Comparison of ENCODE assay signal across 20 cellular contexts in genomic region chr10:77387247-77387646, GRCh38.
A peak's percentile ranks its signal among the peaks of the same experiment; 100 is the strongest.
DNase-seq lines count a peak whose midpoint lies in the region; ATAC-seq, FAIRE-seq and TF ChIP-seq lines count a peak whose summit lies in the region.
"Had no signal": no experiment of that assay in that cellular context is flagged by ENCODE, and none has a peak within 500 bp of the region (broad histone marks: within the 10 kb centered on the region; RNA-seq: fewer than 3 reads in every experiment).

No MANE protein-coding gene starts in this region.

- H3K4me3 ChIP-seq in IMR-90 (ENCODE audit: insufficient read depth, low read depth, low read length) (no peak overlapping the region), GM12878 (no peak overlapping the region), mesenchymal stem cell (ENCODE audit: insufficient read depth in 1 of 2, low read depth in 1 of 2, low read length in 2 of 2) (no peak overlapping the region), stomach smooth muscle (ENCODE audit: low read length in 2 of 2) (no peak overlapping the region), H7 (ENCODE audit: insufficient read depth, low read depth, low read length) (no peak overlapping the region)
- H3K4me3 ChIP-seq: cardiac muscle cell had no signal

- in situ Hi-C loops in IMR-90 (cut with MboI; ENCODE audit: low sequenced_read_pairs) = no loop called here
- in situ Hi-C loops in GM12878 (cut with MboI) = no loop called here

- H3K9me3 ChIP-seq in IMR-90 (ENCODE audit: control insufficient read depth, insufficient read depth, low read length) (no peaks in the 10 kb centered on the region), GM12878 (replicated peaks; ENCODE audit: control insufficient read depth, insufficient read depth, low read length) (no peaks in the 10 kb centered on the region), mesenchymal stem cell (ENCODE audit: control insufficient read depth, low read length) (no peaks in the 10 kb centered on the region), stomach smooth muscle (ENCODE audit: control insufficient read depth in 2 of 2, low read length in 2 of 2) (no peaks in the 10 kb centered on the region)

- peaks cover 16% of the 10 kb centered on the region for H3K4me1 ChIP-seq in IMR-90 (ENCODE audit: control insufficient read depth, insufficient read depth, low read length)
- H3K4me1 ChIP-seq in GM12878 (ENCODE audit: control insufficient read depth, insufficient read depth, low read length) = no peaks in the 10 kb centered on the region
- H3K4me1 ChIP-seq in mesenchymal stem cell (ENCODE audit: control insufficient read depth, insufficient read depth, low read depth, low read length) = peaks cover 15% of the 10 kb centered on the region
- peaks cover 51% of the 10 kb centered on the region for H3K4me1 ChIP-seq in stomach smooth muscle (ENCODE audit: control insufficient read depth, insufficient read depth, low read length)

- H4K20me1 ChIP-seq in IMR-90 (ENCODE audit: insufficient read depth, low read length) (0 out of 2 replicates have a peak, but pooled peaks cover under 1% of the 10 kb centered on the region), GM12878 (ENCODE audit: control insufficient read depth, insufficient read depth) (no peaks in the 10 kb centered on the region)

- no peak for TF ChIP-seq POLR2A in IMR-90 (IDR thresholded peaks at IDR 0.05; ENCODE audit: low read depth, low read length)
- TF ChIP-seq POLR2A in GM12878 (IDR thresholded peaks at IDR 0.05; ENCODE audit: low read depth, low read length) = no peak

- peak overlapping the region; percentile 60 to 71 for H4K8ac ChIP-seq in IMR-90 (ENCODE audit: low read depth in 2 of 2, low read length in 2 of 2)
- no peak overlapping the region for H4K8ac ChIP-seq in mesenchymal stem cell (ENCODE audit: low read length)

- H3K18ac ChIP-seq in IMR-90 (ENCODE audit: low read depth, low read length) = peak overlapping the region; percentile 58; the same call in 1 of the 2 replicates
- peak overlapping the region in 1 of 2 experiments; percentile 29 for H3K18ac ChIP-seq in mesenchymal stem cell (ENCODE audit: low read depth in 1 of 2, low read length in 2 of 2)

- dilution Hi-C loops in IMR-90 (cut with HindIII; ENCODE audit: low sequenced_read_pairs, unreplicated experiment) = no loop called here

- TF ChIP-seq EP300 in GM12878 (IDR thresholded peaks at IDR 0.05; ENCODE audit: borderline replicate concordance in 1 of 2, control insufficient read depth in 1 of 2, low read depth in 2 of 2, low read length in 2 of 2) = no peak

- H3K79me1 ChIP-seq in IMR-90 (ENCODE audit: low read depth in 1 of 2, low read length in 2 of 2) = peaks cover 0 to 25% of the 10 kb centered on the region in 2 experiments; a peak in 2 of 4 replicates
- H3K79me1 ChIP-seq in mesenchymal stem cell (replicated peaks; ENCODE audit: low read length, poor library complexity, severe bottlenecking) = peaks cover 11% of the 10 kb centered on the region

- H3K9me1 ChIP-seq in IMR-90 (ENCODE audit: insufficient read depth, low read length) = peaks cover 20% of the 10 kb centered on the region

- POLR2A ChIA-PET in IMR-90 (lab: Charles Lee; ENCODE audit: unreplicated experiment) = no interaction called here
- POLR2A ChIA-PET in GM12878 (lab: Charles Lee) = interaction anchor here (0.6 to 1.3 kb wide), 3 partner anchors 71 to 204 kb away, joined by 3 to 4 read pairs (median 3); no protein-coding TSS in a partner anchor

- H2BK20ac ChIP-seq in IMR-90 (ENCODE audit: low read depth, low read length) = peak overlapping the region; percentile 68

- DNase-seq in IMR-90 (no peak), GM12878 (ENCODE audit: low read depth, low spot score) (no peak), mesenchymal stem cell (no peak), NCI-H2227 treated with DMSO at 0.1 percent for 48 hours (lab: John Stamatoyannopoulos, UW) (no peak), H7 (no peak)
- no peak for DNase-seq in stimulated activated CD4-positive, alpha-beta T cell treated with anti-CD3 and anti-CD28 coated beads, Interleukin-4, amount 100 ng/mL, for 24 hours
- DNase-seq: activated CD4-positive, alpha-beta T cell treated with anti-CD3 and anti-CD28 coated beads, Interleukin-2, amount 10 ng/mL, durations not matched to agents 24 days and 14 days; activated naive CD4-positive, alpha-beta T cell treated with Interleukin-2 at 50 U/mL for 16 hours; effector CD8-positive, alpha-beta T cell; NCI-H1105 treated with DMSO at 0.1 percent for 48 hours; NCI-H748 treated with DMSO at 0.1 percent for 48 hours; small intestine had no signal

- H2BK12ac ChIP-seq in mesenchymal stem cell (ENCODE audit: low read length in 2 of 2) = no peak overlapping the region

- no peaks in the 10 kb centered on the region for H3K79me2 ChIP-seq in GM12878 (ENCODE audit: control insufficient read depth, insufficient read depth, low read length)

- H4K91ac ChIP-seq in IMR-90 (ENCODE audit: insufficient read depth, low read depth, low read length) (peak overlapping the region; percentile 54), mesenchymal stem cell (ENCODE audit: low read length) (no peak overlapping the region)

- H2BK120ac ChIP-seq in IMR-90 (ENCODE audit: low read depth, low read length) = peak overlapping the region; percentile 44
- H2BK120ac ChIP-seq in mesenchymal stem cell (ENCODE audit: low read depth, low read length) = no peak overlapping the region

- RAD21 ChIA-PET in GM12878 (lab: Charles Lee; ENCODE audit: unreplicated experiment) = interaction anchor here (0.7 to 2.3 kb wide), 9 partner anchors 28 to 324 kb away, joined by 3 to 13 read pairs (median 3); no protein-coding TSS in a partner anchor

- H3K27ac ChIP-seq in IMR-90 (ENCODE audit: insufficient read depth, low read length) (no peak overlapping the region), GM12878 (ENCODE audit: control insufficient read depth, insufficient read depth) (no peak overlapping the region), mesenchymal stem cell (ENCODE audit: low read length, poor library complexity, severe bottlenecking) (peak overlapping the region; percentile 51), stomach smooth muscle (ENCODE audit: low read length) (peak overlapping the region; percentile 75)
- H3K27ac ChIP-seq: cardiac muscle cell, HL-60, KMS-11 had no signal

- TF ChIP-seq RAD21 in IMR-90 (IDR thresholded peaks at IDR 0.05; ENCODE audit: low read length) (no peak), GM12878 (IDR thresholded peaks at IDR 0.05; ENCODE audit: insufficient read depth, low read depth, low read length) (no peak)

- SMC1A ChIA-PET in GM12878 (lab: Charles Lee; ENCODE audit: uncharacterized antibody, unreplicated experiment) = interaction anchor here (0.6 to 11.0 kb wide), 17 partner anchors 10 to 327 kb away, joined by 3 to 170 read pairs (median 3); partner anchors contain the start of gene KCNMA1

- no peaks in the 10 kb centered on the region for H3K36me3 ChIP-seq in IMR-90 (ENCODE audit: control insufficient read depth, insufficient read depth, low read length)
- no peaks in the 10 kb centered on the region for H3K36me3 ChIP-seq in GM12878 (ENCODE audit: control insufficient read depth in 2 of 2, insufficient read depth in 2 of 2, low read length in 1 of 2)
- no peaks in the 10 kb centered on the region for H3K36me3 ChIP-seq in mesenchymal stem cell (ENCODE audit: control insufficient read depth in 1 of 2, insufficient read depth in 2 of 2, low read depth in 1 of 2, low read length in 2 of 2)
- no peaks in the 10 kb centered on the region for H3K36me3 ChIP-seq in stomach smooth muscle (ENCODE audit: control insufficient read depth in 2 of 2, insufficient read depth in 2 of 2, low read length in 2 of 2)
- H3K36me3 ChIP-seq in H7 (replicated peaks; ENCODE audit: control insufficient read depth, insufficient read depth, low read length) = no peaks in the 10 kb centered on the region
- H3K36me3 ChIP-seq: cardiac muscle cell had no signal

- CTCF ChIA-PET in IMR-90 (lab: Yijun Ruan, JAX) = interaction anchor here (1.6 kb wide), 1 partner anchor 13 kb away, joined by 5 read pairs; no protein-coding TSS in a partner anchor
- CTCF ChIA-PET in GM12878 (lab: Yijun Ruan, JAX) = interaction anchor here (1.2 to 11.2 kb wide), 8 partner anchors 9 to 325 kb away, joined by 3 to 93 read pairs (median 8); no protein-coding TSS in a partner anchor

- H2AFZ ChIP-seq in IMR-90 (replicated peaks; ENCODE audit: low read length, poor library complexity) (peak overlapping the region; percentile 4), GM12878 (ENCODE audit: control insufficient read depth, low read depth, low read length) (no peak overlapping the region), mesenchymal stem cell (ENCODE audit: low read depth, low read length) (no peak overlapping the region)

- H3K27me3 ChIP-seq in IMR-90 (ENCODE audit: control insufficient read depth, insufficient read depth, low read length) (no peaks in the 10 kb centered on the region), GM12878 (replicated peaks in 1 of 2; ENCODE audit: control insufficient read depth in 2 of 2, insufficient read depth in 2 of 2, low read length in 1 of 2) (no peaks in the 10 kb centered on the region; a peak in 1 of 4 replicates), mesenchymal stem cell (ENCODE audit: control insufficient read depth in 1 of 2, insufficient read depth in 1 of 2, low read length in 2 of 2) (no peaks in the 10 kb centered on the region), stomach smooth muscle (ENCODE audit: control insufficient read depth in 1 of 2, insufficient read depth in 2 of 2, low read length in 2 of 2) (no peaks in the 10 kb centered on the region), H7 (ENCODE audit: control insufficient read depth, insufficient read depth, low read length) (no peaks in the 10 kb centered on the region)

- H2BK15ac ChIP-seq in IMR-90 (ENCODE audit: low read depth, low read length) (peak overlapping the region; percentile 95), mesenchymal stem cell (ENCODE audit: low read depth, poor library complexity, severe bottlenecking) (no peak overlapping the region)

- peak overlapping the region; percentile 4; the same call in 1 of the 2 replicates for H3K23ac ChIP-seq in IMR-90 (ENCODE audit: low read depth, low read length)
- no peak overlapping the region for H3K23ac ChIP-seq in mesenchymal stem cell (ENCODE audit: low read length in 2 of 2)

- H3K56ac ChIP-seq in IMR-90 (ENCODE audit: extremely low read depth, insufficient read depth, low read length) = peak overlapping the region; percentile 27; the same call in 1 of the 2 replicates

- FAIRE-seq in GM12878 (lab: Jason Lieb, UNC) = no peak
- FAIRE-seq: H1, small intestine, TTC549 had no signal

- H2AK5ac ChIP-seq in IMR-90 (ENCODE audit: low read depth, low read length) (peak overlapping the region; percentile 87), mesenchymal stem cell (ENCODE audit: low read length, severe bottlenecking) (peak overlapping the region; percentile 36)

- no peak for TF ChIP-seq CTCF in IMR-90 (conservative IDR thresholded peaks at IDR 0.05; ENCODE audit: low read depth, low read length)
- no peak for TF ChIP-seq CTCF in GM12878 (IDR thresholded peaks at IDR 0.05 in 2 of 3, conservative IDR thresholded peaks at IDR 0.05 in 1 of 3; ENCODE audit: control insufficient read depth in 2 of 3, extremely low read depth in 1 of 3, insufficient read depth in 1 of 3, low read depth in 3 of 3, low read length in 3 of 3)

- peak overlapping the region; percentile 49 for H3K4ac ChIP-seq in IMR-90 (ENCODE audit: low read depth, low read length)
- peak overlapping the region in 1 of 2 experiments; percentile 46 for H3K4ac ChIP-seq in mesenchymal stem cell (ENCODE audit: low read depth in 1 of 2, low read length in 2 of 2)

- H3K14ac ChIP-seq in IMR-90 (replicated peaks; ENCODE audit: low read depth, low read length) = peak overlapping the region; percentile 6
- H3K14ac ChIP-seq in mesenchymal stem cell (ENCODE audit: low read length in 2 of 2) = no peak overlapping the region

- H3K4me2 ChIP-seq in IMR-90 (ENCODE audit: low read depth, low read length) = peak overlapping the region; percentile 19; the same call in 1 of the 2 replicates
- no peak overlapping the region for H3K4me2 ChIP-seq in GM12878 (ENCODE audit: control insufficient read depth, insufficient read depth)
- no peak overlapping the region for H3K4me2 ChIP-seq in mesenchymal stem cell (ENCODE audit: low read length, poor library complexity, severe bottlenecking)
- H3K4me2 ChIP-seq: KMS-11 had no signal

- H4K5ac ChIP-seq in IMR-90 (ENCODE audit: low read depth, low read length) = no peak overlapping the region; the same call in 1 of the 2 replicates

- ATAC-seq in IMR-90 (ENCODE audit: low read depth) (no peak), GM12878 (peak; percentile 47), GM21526 (IDR thresholded peaks at IDR 0.05; ENCODE audit: low FRiP score, unreplicated experiment) (no peak)
- ATAC-seq: Panc1 had no signal

- H2BK5ac ChIP-seq in IMR-90 (ENCODE audit: low read depth, low read length, poor library complexity, severe bottlenecking) (peak overlapping the region; percentile 72), mesenchymal stem cell (ENCODE audit: low read depth, low read length, poor library complexity, severe bottlenecking) (no peak overlapping the region)

- intact Hi-C loops in IMR-90 (cut with micrococcal nuclease) = no loop called here
- intact Hi-C loops in GM12878 (cut with micrococcal nuclease; ENCODE audit: unreplicated experiment) = loop anchor here (5.0 kb wide), 1 partner anchor 135 kb away; no protein-coding TSS in a partner anchor

- no TSS peak for BruUV-seq in IMR-90 (replicated peaks; lab: Mats Ljungman, UMichigan)
- BruUV-seq in GM12878 (replicated peaks; lab: Mats Ljungman, UMichigan) = no TSS peak

- no peak overlapping the region for H2AK9ac ChIP-seq in IMR-90 (replicated peaks; ENCODE audit: low read depth, low read length, poor library complexity)

- H3K9ac ChIP-seq in IMR-90 (ENCODE audit: low read depth, low read length) (peak overlapping the region; percentile 34; the same call in 1 of the 2 replicates), GM12878 (ENCODE audit: control insufficient read depth, insufficient read depth, low read length) (no peak overlapping the region), mesenchymal stem cell (ENCODE audit: low read length) (peak overlapping the region; percentile 66), stomach smooth muscle (ENCODE audit: low read length in 2 of 2) (no peak overlapping the region)
- H3K9ac ChIP-seq: KMS-11 had no signal

Comparison
In these comparisons a context has a peak if more than half of its experiments do, and no peak if none do; other contexts are left out.
1. H3K27ac ChIP-seq: peak in mesenchymal stem cell (single experiment) and stomach smooth muscle (single experiment); none in IMR-90 (single experiment) and GM12878 (single experiment).
2. H3K9ac ChIP-seq: peak in IMR-90 (single experiment) and mesenchymal stem cell (single experiment); none in GM12878 (single experiment) and stomach smooth muscle (0 of 2).